1 cellular context compared by ENCODE assay signal in genomic region chr14:77190977-77191376, GRCh38.
TF ChIP-seq lines count a peak whose summit lies in the region.

No MANE protein-coding gene starts in this region.

TF ChIP-seq in WTC11, 78 proteins besides CTCF, POLR2A, EP300 and RAD21 (continued from another document):
- TF ChIP-seq PRDM15 (CRISPR knock-in tag; IDR thresholded peaks at IDR 0.05) (no peak), ZNF396 (CRISPR knock-in tag; IDR thresholded peaks at IDR 0.05; ENCODE audit: borderline replicate concordance) (no peak), SP1 (CRISPR knock-in tag; conservative IDR thresholded peaks at IDR 0.05) (no peak), ZSCAN18 (CRISPR knock-in tag; IDR thresholded peaks at IDR 0.05) (no peak), OVOL2 (CRISPR knock-in tag; IDR thresholded peaks at IDR 0.05; ENCODE audit: borderline replicate concordance) (no peak), SOX15 (CRISPR knock-in tag; IDR thresholded peaks at IDR 0.05) (no peak), GABPB1 (CRISPR knock-in tag; IDR thresholded peaks at IDR 0.05) (no peak), FOXK1 (CRISPR knock-in tag; IDR thresholded peaks at IDR 0.05) (no peak), ZNF317 (CRISPR knock-in tag; IDR thresholded peaks at IDR 0.05; ENCODE audit: borderline replicate concordance, low read depth) (no peak)
